8 cellular contexts compared by ENCODE assay signal in the genomic region with DNA sequence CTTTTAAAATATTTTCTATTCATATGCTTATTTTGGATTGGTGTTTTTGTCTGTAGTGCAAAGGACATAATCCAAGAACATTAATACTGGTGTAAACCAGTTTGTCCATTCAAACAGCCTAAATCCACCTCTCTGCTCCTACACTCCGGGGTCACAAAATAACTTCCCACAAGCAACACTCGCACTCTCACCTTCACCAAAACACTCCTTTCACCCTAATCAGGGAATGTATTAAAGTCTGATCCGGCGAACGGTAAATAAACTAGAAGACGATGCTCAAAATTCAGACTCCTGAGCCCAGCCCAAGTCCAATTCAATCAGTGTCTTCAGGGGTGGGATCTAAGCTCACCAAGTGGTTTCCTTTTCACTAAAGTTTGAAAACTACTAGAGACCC. TPM values are rescaled to one million over a fixed set of nuclear protein-coding genes. Genes with fewer than 3 reads are reported as not detected.
DNase-seq lines count a peak whose midpoint lies in the region; ATAC-seq and TF ChIP-seq lines count a peak whose summit lies in the region.

No MANE protein-coding gene starts in this region.

- peak overlapping the region; percentile 98 for H3K27ac Mint-ChIP-seq in activated CD8-positive, alpha-beta T cell treated with anti-CD3 and anti-CD28 coated beads, Interleukin-2, amount 10 ng/mL, durations not matched to agents 7 days and 5 days

- CTCF ChIA-PET in activated CD8-positive, alpha-beta T cell treated with anti-CD3 and anti-CD28 coated beads, Interleukin-2, amount 10 ng/mL, durations not matched to agents 7 days and 5 days (lab: Charles Lee) = interaction anchor here (0.6 to 4.4 kb wide), 5 partner anchors 10 to 519 kb away, joined by 3 to 37 read pairs (median 4); partner anchors contain the start of gene SCAMP1

- H3K27me3 Mint-ChIP-seq in activated CD8-positive, alpha-beta T cell treated with anti-CD3 and anti-CD28 coated beads, Interleukin-2, amount 10 ng/mL, durations not matched to agents 7 days and 5 days (ENCODE audit: low read depth) = peaks cover 3% of the 10 kb centered on the region

- POLR2A ChIA-PET in activated CD8-positive, alpha-beta T cell treated with anti-CD3 and anti-CD28 coated beads, Interleukin-2, amount 10 ng/mL, durations not matched to agents 7 days and 5 days (lab: Charles Lee) = interaction anchor here (0.6 to 5.0 kb wide), 4 partner anchors 12 to 218 kb away, joined by 3 to 93 read pairs (median 4); partner anchors contain the start of gene SCAMP1

- peak overlapping the region; percentile 90 for H3K4me3 Mint-ChIP-seq in activated CD8-positive, alpha-beta T cell treated with anti-CD3 and anti-CD28 coated beads, Interleukin-2, amount 10 ng/mL, durations not matched to agents 7 days and 5 days

- WGBS in hepatocyte (ENCODE audit: low lambda C conversion rate, missing lambda C conversion rate) = 0% methylated on average over 6 of the region's 6 CpGs

- no peak for DNase-seq in activated CD8-positive, alpha-beta T cell treated with anti-CD3 and anti-CD28 coated beads, Interleukin-2, amount 10 ng/mL, durations not matched to agents 7 days and 5 days
- DNase-seq in hepatocyte (ENCODE audit: low spot score) (no peak), foreskin melanocyte (no peak)
- DNase-seq in effector CD8-positive, alpha-beta T cell (lab: John Stamatoyannopoulos, UW) = no peak
- DNase-seq in activated CD4-positive, CD25-positive, alpha-beta regulatory T cell (lab: John Stamatoyannopoulos, UW) = no peak

- H3K27me3 ChIP-seq in hepatocyte (no peaks in the 10 kb centered on the region), skeletal muscle tissue (ENCODE audit: control insufficient read depth in 3 of 3, insufficient read depth in 3 of 3, low read length in 3 of 3) (peaks cover 0 to 3% (median 0%) of the 10 kb centered on the region in 3 donors)

- no peaks in the 10 kb centered on the region for H3K9me2 ChIP-seq in hepatocyte (replicated peaks; ENCODE audit: insufficient read depth)

- ATAC-seq in GM21723 (IDR thresholded peaks at IDR 0.05; ENCODE audit: unreplicated experiment) = peak; percentile 4
- ATAC-seq in activated CD8-positive, alpha-beta T cell treated with anti-CD3 and anti-CD28 coated beads, Interleukin-2, amount 10 ng/mL, durations not matched to agents 7 days and 5 days = no peak

- peaks cover 16% of the 10 kb centered on the region for H3K36me3 Mint-ChIP-seq in activated CD8-positive, alpha-beta T cell treated with anti-CD3 and anti-CD28 coated beads, Interleukin-2, amount 10 ng/mL, durations not matched to agents 7 days and 5 days (ENCODE audit: low read depth)

- H3K36me3 ChIP-seq in hepatocyte (replicated peaks; ENCODE audit: insufficient read depth, low read depth) = no peaks in the 10 kb centered on the region
- no peaks in the 10 kb centered on the region for H3K36me3 ChIP-seq in skeletal muscle tissue (ENCODE audit: control insufficient read depth in 3 of 3, insufficient read depth in 3 of 3, low read length in 3 of 3)

- H3K4me1 ChIP-seq in hepatocyte (ENCODE audit: insufficient read depth) (no peaks in the 10 kb centered on the region), skeletal muscle tissue (ENCODE audit: control insufficient read depth in 3 of 3, insufficient read depth in 3 of 3, low read length in 3 of 3) (peaks cover 9 to 15% (median 11%) of the 10 kb centered on the region in 3 donors)

- H3K9me3 ChIP-seq in hepatocyte (ENCODE audit: low read depth) = no peaks in the 10 kb centered on the region
- H3K9me3 ChIP-seq in skeletal muscle tissue (ENCODE audit: control insufficient read depth in 3 of 3, low read length in 3 of 3) = no peaks in the 10 kb centered on the region

- peak overlapping the region; percentile 79 for H3K4me2 ChIP-seq in hepatocyte

- no peak for TF ChIP-seq CTCF in 22Rv1 (IDR thresholded peaks at IDR 0.05)
- no peak for TF ChIP-seq CTCF in hepatocyte (IDR thresholded peaks at IDR 0.05; ENCODE audit: poor library complexity)

- H2AFZ ChIP-seq in hepatocyte = peak overlapping the region; percentile 95

- peak overlapping the region; percentile 96 to 97 (median 96) for H3K9ac ChIP-seq in skeletal muscle tissue (ENCODE audit: low read depth in 1 of 3, low read length in 3 of 3)

- H3K27ac ChIP-seq in 22Rv1 (peak overlapping the region; percentile 92), hepatocyte (peak overlapping the region; percentile 95), skeletal muscle tissue (ENCODE audit: low read depth, low read length) (peak overlapping the region; percentile 89)

- peaks cover 10% of the 10 kb centered on the region for H4K20me1 ChIP-seq in hepatocyte (ENCODE audit: insufficient read depth, poor library complexity, severe bottlenecking)

- H3K4me3 ChIP-seq in hepatocyte (peak overlapping the region; percentile 73), skeletal muscle tissue (ENCODE audit: low read length in 3 of 3) (peak overlapping the region; percentile 93 to 96 (median 94))

- H3K79me2 ChIP-seq in hepatocyte = peaks cover 55% of the 10 kb centered on the region

- H3K9me3 Mint-ChIP-seq in activated CD8-positive, alpha-beta T cell treated with anti-CD3 and anti-CD28 coated beads, Interleukin-2, amount 10 ng/mL, durations not matched to agents 7 days and 5 days (ENCODE audit: insufficient read depth) = no peaks in the 10 kb centered on the region

- peaks cover 32% of the 10 kb centered on the region for H3K4me1 Mint-ChIP-seq in activated CD8-positive, alpha-beta T cell treated with anti-CD3 and anti-CD28 coated beads, Interleukin-2, amount 10 ng/mL, durations not matched to agents 7 days and 5 days (ENCODE audit: low read depth)

RNA-seq across cellular contexts. Expression of gene AP3B1, which starts 0.6 kb away (rescaled TPM):
- total RNA-seq in activated CD8-positive, alpha-beta T cell treated with anti-CD3 and anti-CD28 coated beads, Interleukin-2, amount 10 ng/mL, durations not matched to agents 7 days and 5 days = 10 to 100 TPM; 42.9 to 44.3 TPM
- total RNA-seq in hepatocyte (41.4 and 42.4 TPM in 2 replicates), skeletal muscle tissue (62.1 TPM)
- polyA plus RNA-seq in hepatocyte = 25.4 and 29.4 TPM in 2 replicates
